Comparison of ENCODE assay signal across 2 cellular contexts in the genomic region with DNA sequence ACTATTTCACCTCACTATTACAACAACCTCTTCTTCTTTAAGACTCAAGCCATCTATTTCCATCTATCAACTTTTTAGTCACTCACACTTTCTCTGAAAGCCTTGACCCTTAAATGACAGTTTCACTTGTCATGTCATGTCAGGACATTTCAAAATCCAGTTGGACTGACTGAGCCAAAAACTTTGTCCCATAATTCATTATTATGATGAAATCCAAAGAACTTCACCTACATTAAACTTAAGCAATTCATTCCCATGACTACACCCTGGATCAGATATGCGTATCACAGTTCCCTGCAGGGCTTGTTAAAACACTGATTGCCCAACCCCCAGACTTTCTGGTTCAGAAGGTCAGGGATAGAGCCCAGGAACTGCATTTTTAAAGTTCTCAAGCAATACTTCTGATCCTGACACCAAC.
TF ChIP-seq lines count a peak whose summit lies in the region.

No MANE protein-coding gene starts in this region.

TF ChIP-seq in GM12891, 5 proteins besides CTCF, POLR2A, EP300 and RAD21 (continued from another document):
- no peak for TF ChIP-seq TAF1 (IDR thresholded peaks at IDR 0.05; ENCODE audit: low read depth, low read length)
- TF ChIP-seq POLR2AphosphoS5 (IDR thresholded peaks at IDR 0.05; ENCODE audit: low read depth, low read length) = no peak
- TF ChIP-seq SPI1 (IDR thresholded peaks at IDR 0.05; ENCODE audit: low read depth, low read length) = no peak

TF ChIP-seq in GM12878, 131 proteins besides CTCF, POLR2A, EP300 and RAD21 (continued from another document):
- TF ChIP-seq, protein P1, sequence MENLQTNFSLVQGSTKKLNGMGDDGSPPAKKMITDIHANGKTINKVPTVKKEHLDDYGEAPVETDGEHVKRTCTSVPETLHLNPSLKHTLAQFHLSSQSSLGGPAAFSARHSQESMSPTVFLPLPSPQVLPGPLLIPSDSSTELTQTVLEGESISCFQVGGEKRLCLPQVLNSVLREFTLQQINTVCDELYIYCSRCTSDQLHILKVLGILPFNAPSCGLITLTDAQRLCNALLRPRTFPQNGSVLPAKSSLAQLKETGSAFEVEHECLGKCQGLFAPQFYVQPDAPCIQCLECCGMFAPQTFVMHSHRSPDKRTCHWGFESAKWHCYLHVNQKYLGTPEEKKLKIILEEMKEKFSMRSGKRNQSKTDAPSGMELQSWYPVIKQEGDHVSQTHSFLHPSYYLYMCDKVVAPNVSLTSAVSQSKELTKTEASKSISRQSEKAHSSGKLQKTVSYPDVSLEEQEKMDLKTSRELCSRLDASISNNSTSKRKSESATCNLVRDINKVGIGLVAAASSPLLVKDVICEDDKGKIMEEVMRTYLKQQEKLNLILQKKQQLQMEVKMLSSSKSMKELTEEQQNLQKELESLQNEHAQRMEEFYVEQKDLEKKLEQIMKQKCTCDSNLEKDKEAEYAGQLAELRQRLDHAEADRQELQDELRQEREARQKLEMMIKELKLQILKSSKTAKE (IDR thresholded peaks at IDR 0.05; ENCODE audit: low read depth, poor library complexity, severe bottlenecking) = no peak
- TF ChIP-seq NFIC (IDR thresholded peaks at IDR 0.05; ENCODE audit: low read depth, low read length) = 0 out of 2 replicates have a peak, but pooled peaks have one; percentile 11
- no peak for TF ChIP-seq ZSCAN29 (IDR thresholded peaks at IDR 0.05)
